Comparison of ENCODE assay signal across 9 cellular contexts in the genomic region with DNA sequence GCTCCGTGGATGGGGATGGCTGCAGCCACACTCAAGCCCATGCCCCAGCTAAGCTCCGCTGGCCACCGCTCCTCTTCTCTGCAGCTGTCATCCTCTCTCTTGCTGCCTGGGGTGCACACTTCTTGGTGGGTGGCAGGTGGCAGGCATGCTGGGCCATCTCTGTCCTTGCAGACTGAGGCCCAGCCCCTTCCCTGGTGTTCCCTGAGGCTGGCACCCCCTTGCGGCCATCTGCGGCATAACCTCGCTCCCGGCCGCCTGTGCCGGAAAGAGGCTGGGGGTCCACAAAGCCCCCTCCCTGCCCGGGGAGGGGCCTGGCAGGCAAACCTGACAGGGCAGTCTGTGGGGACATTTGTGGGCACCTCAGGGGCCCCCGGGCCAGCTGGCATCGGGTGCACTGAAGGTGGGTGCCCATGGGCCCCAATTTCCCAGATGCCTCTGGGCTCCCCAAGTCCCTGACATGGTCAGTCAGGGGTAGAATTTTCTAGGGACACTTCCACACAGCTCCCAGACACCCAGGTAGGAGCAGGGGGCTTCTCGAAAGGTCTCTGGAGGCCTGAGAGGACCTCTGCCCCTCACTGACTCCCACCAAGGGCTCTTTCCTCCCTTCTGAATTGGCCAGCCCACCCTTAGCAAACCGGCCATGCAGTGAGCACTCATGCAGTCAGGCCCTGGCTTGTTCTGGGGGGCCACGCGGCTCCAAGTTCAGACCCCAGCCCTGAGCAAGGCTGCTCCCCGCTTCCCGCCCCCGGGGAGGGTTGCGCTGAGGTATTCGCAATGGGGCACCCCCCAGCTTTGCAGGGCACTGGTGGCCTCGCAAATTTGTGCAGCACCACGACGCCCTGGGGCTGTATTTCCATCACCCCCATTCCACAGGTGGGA. TPM values are rescaled to one million over a fixed set of nuclear protein-coding genes. Genes with fewer than 3 reads are reported as not detected.
DNase-seq lines count a peak whose midpoint lies in the region; ATAC-seq and TF ChIP-seq lines count a peak whose summit lies in the region.
"Had no signal": no experiment of that assay in that cellular context is flagged by ENCODE, and none has a peak within 500 bp of the region (broad histone marks: within the 10 kb centered on the region; RNA-seq: fewer than 3 reads in every experiment).

No MANE protein-coding gene starts in this region.

- H3K4me1 Mint-ChIP-seq in activated T-cell treated with anti-CD3 and anti-CD28 coated beads, Interleukin-2, amount 50 U/mL, for 72 hours (ENCODE audit: low read depth), result peaks cover 11% of the 10 kb centered on the region
- peaks cover 6% of the 10 kb centered on the region for H3K4me1 Mint-ChIP-seq in glutamatergic neuron (ENCODE audit: low read depth, unreplicated experiment)

- ATAC-seq in activated T-cell treated with anti-CD3 and anti-CD28 coated beads, Interleukin-2, amount 50 U/mL, for 72 hours (replicated peaks in 1 of 2), result peak; percentile 31 to 32

- H3K9me3 Mint-ChIP-seq in activated T-cell treated with anti-CD3 and anti-CD28 coated beads, Interleukin-2, amount 50 U/mL, for 72 hours, result no peaks in the 10 kb centered on the region
- peaks cover 12% of the 10 kb centered on the region for H3K9me3 Mint-ChIP-seq in glutamatergic neuron (ENCODE audit: unreplicated experiment)
- H3K9me3 Mint-ChIP-seq: dendritic cell treated with granulocyte-macrophage colony-stimulating factor and Interleukin-4, amounts not matched to agents 40 ng/mL and 50 ng/mL, for 4 days had no signal

- peaks cover 23% of the 10 kb centered on the region for H3K27me3 Mint-ChIP-seq in activated T-cell treated with anti-CD3 and anti-CD28 coated beads, Interleukin-2, amount 50 U/mL, for 72 hours (ENCODE audit: low read depth)
- peaks cover 8% of the 10 kb centered on the region for H3K27me3 Mint-ChIP-seq in glutamatergic neuron (ENCODE audit: unreplicated experiment)

- no peak overlapping the region for H3K4me3 Mint-ChIP-seq in activated T-cell treated with anti-CD3 and anti-CD28 coated beads, Interleukin-2, amount 50 U/mL, for 72 hours
- H3K4me3 Mint-ChIP-seq in glutamatergic neuron (ENCODE audit: unreplicated experiment), result no peak overlapping the region
- H3K4me3 Mint-ChIP-seq: dendritic cell treated with granulocyte-macrophage colony-stimulating factor and Interleukin-4, amounts not matched to agents 40 ng/mL and 50 ng/mL, for 4 days had no signal

- TF ChIP-seq CTCF in glutamatergic neuron (IDR thresholded peaks at IDR 0.05; ENCODE audit: partially characterized antibody, unreplicated experiment), result peak; percentile 99

- no peak overlapping the region for H3K27ac Mint-ChIP-seq in activated T-cell treated with anti-CD3 and anti-CD28 coated beads, Interleukin-2, amount 50 U/mL, for 72 hours
- no peak overlapping the region for H3K27ac Mint-ChIP-seq in glutamatergic neuron (ENCODE audit: unreplicated experiment)
- H3K27ac Mint-ChIP-seq: dendritic cell treated with granulocyte-macrophage colony-stimulating factor and Interleukin-4, amounts not matched to agents 40 ng/mL and 50 ng/mL, for 4 days had no signal

- DNase-seq in NCI-H2227 (lab: John Stamatoyannopoulos, UW; ENCODE audit: unreplicated experiment) (peak; percentile 64), NCI-H2227 treated with DMSO at 0.1 percent for 48 hours (lab: John Stamatoyannopoulos, UW) (no peak), NCI-H748 (lab: John Stamatoyannopoulos, UW; ENCODE audit: unreplicated experiment) (peak; percentile 55), glutamatergic neuron (peak; percentile 87), DMS153 treated with DMSO at 0.1 percent for 48 hours (lab: John Stamatoyannopoulos, UW; ENCODE audit: unreplicated experiment) (no peak), NCI-H774 (lab: John Stamatoyannopoulos, UW) (no peak)
- peak; percentile 56 to 65 for DNase-seq in activated T-cell treated with anti-CD3 and anti-CD28 coated beads, Interleukin-2, amount 50 U/mL, for 72 hours
- DNase-seq in stimulated activated CD4-positive, alpha-beta T cell treated with anti-CD3 and anti-CD28 coated beads, Interleukin-2, amount 100 ng/mL, for 4 hours (ENCODE audit: low read depth), result peak; percentile 22

- H3K36me3 Mint-ChIP-seq in activated T-cell treated with anti-CD3 and anti-CD28 coated beads, Interleukin-2, amount 50 U/mL, for 72 hours (ENCODE audit: insufficient read depth in 2 of 2), result no peaks in the 10 kb centered on the region
- H3K36me3 Mint-ChIP-seq in glutamatergic neuron (ENCODE audit: unreplicated experiment), result no peaks in the 10 kb centered on the region

RNA-seq across cellular contexts. Expression of a gene that starts 23.5 kb away (rescaled TPM):
- not detected for total RNA-seq in activated T-cell treated with anti-CD3 and anti-CD28 coated beads, Interleukin-2, amount 50 U/mL, for 72 hours
- not detected for total RNA-seq in glutamatergic neuron (ENCODE audit: unreplicated experiment)

RNA-seq across cellular contexts. Expression of a gene that starts 34.1 kb away (rescaled TPM):
- total RNA-seq in activated T-cell treated with anti-CD3 and anti-CD28 coated beads, Interleukin-2, amount 50 U/mL, for 72 hours, result not detected
- not detected for total RNA-seq in glutamatergic neuron (ENCODE audit: unreplicated experiment)

RNA-seq across cellular contexts. Expression of a gene that starts 55.9 kb away (rescaled TPM):
- 10 to 100 TPM in 1 of 2 donors, 1 to 10 TPM in 1; 2.0 to 40.4 TPM for total RNA-seq in activated T-cell treated with anti-CD3 and anti-CD28 coated beads, Interleukin-2, amount 50 U/mL, for 72 hours
- 21.5 TPM for total RNA-seq in glutamatergic neuron (ENCODE audit: unreplicated experiment)

Comparison
In these comparisons a context has a peak if more than half of its experiments do, and no peak if none do; other contexts are left out.
1. DNase-seq: peak in NCI-H2227 (single experiment), NCI-H748 (single experiment), activated T-cell treated with anti-CD3 and anti-CD28 coated beads, Interleukin-2, amount 50 U/mL, for 72 hours (2 of 2), glutamatergic neuron (single experiment) and stimulated activated CD4-positive, alpha-beta T cell treated with anti-CD3 and anti-CD28 coated beads, Interleukin-2, amount 100 ng/mL, for 4 hours (single experiment); none in NCI-H2227 treated with DMSO at 0.1 percent for 48 hours (single experiment), DMS153 treated with DMSO at 0.1 percent for 48 hours (single experiment) and NCI-H774 (single experiment).